In genomic region chr11:61587541-61587941, GRCh38 we compare ENCODE assay signal across 8 cellular contexts. TPM values are rescaled to one million over a fixed set of nuclear protein-coding genes. Genes with fewer than 3 reads are reported as not detected.
DNase-seq lines count a peak whose midpoint lies in the region; ATAC-seq, FAIRE-seq and TF ChIP-seq lines count a peak whose summit lies in the region.

No MANE protein-coding gene starts in this region.

- H3K79me2 ChIP-seq in astrocyte (ENCODE audit: insufficient read depth, low read length): no peaks in the 10 kb centered on the region

- H3K36me3 ChIP-seq in astrocyte (ENCODE audit: insufficient read depth, low read length): no peaks in the 10 kb centered on the region

- H3K27ac ChIP-seq in astrocyte (ENCODE audit: low read depth, low read length): no peak overlapping the region

- ATAC-seq in GM19351 (IDR thresholded peaks at IDR 0.05; ENCODE audit: unreplicated experiment): no peak

- FAIRE-seq in astrocyte (lab: Jason Lieb, UNC) (no peak), urothelium cell line (lab: Jason Lieb, UNC) (no peak)

- H3K36me3 Mint-ChIP-seq in astrocyte (ENCODE audit: low read depth, unreplicated experiment): peaks cover 2% of the 10 kb centered on the region

- H3K9ac ChIP-seq in astrocyte (ENCODE audit: low read length): no peak overlapping the region

- H3K9me3 ChIP-seq in astrocyte (ENCODE audit: insufficient read depth, low read depth, low read length) (no peaks in the 10 kb centered on the region), iPS-18c (ENCODE audit: control insufficient read depth, insufficient read depth, low read length) (no peaks in the 10 kb centered on the region)

- H3K4me3 Mint-ChIP-seq in astrocyte (ENCODE audit: unreplicated experiment): no peak overlapping the region

- peak; percentile 29 for DNase-seq in stimulated activated CD4-positive, alpha-beta T cell treated with anti-CD3 and anti-CD28 coated beads, Interleukin-12 subunit alpha, Interleukin-12 subunit beta, amount 100 ng/mL, for 4 hours
- DNase-seq in stimulated activated CD4-positive, alpha-beta T cell treated with anti-CD3 and anti-CD28 coated beads, Interleukin-2, amount 100 ng/mL, for 48 hours: no peak
- DNase-seq in astrocyte (ENCODE audit: low read depth) (no peak), urothelium cell line (ENCODE audit: low spot score) (no peak), NCI-H446 treated with DMSO at 0.1 percent for 48 hours (lab: John Stamatoyannopoulos, UW) (no peak)
- peak; percentile 41 for DNase-seq in stimulated activated CD8-positive, alpha-beta memory T cell treated with anti-CD3 and anti-CD28 coated beads, Interleukin-4, amount 100 ng/mL, for 48 hours

- peaks cover 1% of the 10 kb centered on the region for H4K20me1 ChIP-seq in astrocyte (ENCODE audit: insufficient read depth, low read length)

- H3K9me3 Mint-ChIP-seq in astrocyte (ENCODE audit: unreplicated experiment): no peaks in the 10 kb centered on the region

- H3K4me1 Mint-ChIP-seq in astrocyte (ENCODE audit: low read depth, unreplicated experiment): peaks cover 12% of the 10 kb centered on the region

- peaks cover 33% of the 10 kb centered on the region for H3K27me3 ChIP-seq in astrocyte (ENCODE audit: insufficient read depth, low read length)

- peak overlapping the region; percentile 81 for H3K4me2 ChIP-seq in astrocyte (ENCODE audit: low read length)

- no peak overlapping the region for H3K27ac Mint-ChIP-seq in astrocyte (ENCODE audit: unreplicated experiment)

- no peak for TF ChIP-seq CTCF in astrocyte (IDR thresholded peaks at IDR 0.05; ENCODE audit: insufficient read depth, low read depth, low read length)

- H3K4me3 ChIP-seq in astrocyte (ENCODE audit: insufficient read depth, low read depth, low read length) (peak overlapping the region; percentile 10), iPS-18c (ENCODE audit: insufficient read depth, low read depth, low read length) (peak overlapping the region; percentile 64)

- H3K27me3 Mint-ChIP-seq in astrocyte (ENCODE audit: low read depth, unreplicated experiment): peaks cover 63% of the 10 kb centered on the region

- H2AFZ ChIP-seq in astrocyte (ENCODE audit: low read depth, low read length): peak overlapping the region; percentile 41

- peaks cover 6% of the 10 kb centered on the region for H3K4me1 ChIP-seq in astrocyte (ENCODE audit: insufficient read depth, low read length)

RNA-seq across cellular contexts. Expression of gene SYT7, which starts 6.7 kb away (rescaled TPM):
- 3.7 and 3.8 TPM in 2 replicates for total RNA-seq in astrocyte

Comparison
In these comparisons a context has a peak if more than half of its experiments do, and no peak if none do; other contexts are left out.
1. DNase-seq: peak in stimulated activated CD4-positive, alpha-beta T cell treated with anti-CD3 and anti-CD28 coated beads, Interleukin-12 subunit alpha, Interleukin-12 subunit beta, amount 100 ng/mL, for 4 hours (single experiment) and stimulated activated CD8-positive, alpha-beta memory T cell treated with anti-CD3 and anti-CD28 coated beads, Interleukin-4, amount 100 ng/mL, for 48 hours (single experiment); none in stimulated activated CD4-positive, alpha-beta T cell treated with anti-CD3 and anti-CD28 coated beads, Interleukin-2, amount 100 ng/mL, for 48 hours (0 of 2), astrocyte (single experiment), urothelium cell line (single experiment) and NCI-H446 treated with DMSO at 0.1 percent for 48 hours (single experiment).